In genomic region chr13:45168555-45168930, GRCh38 we compare ENCODE assay signal across 17 cellular contexts. TPM values are rescaled to one million over a fixed set of nuclear protein-coding genes. Genes with fewer than 3 reads are reported as not detected.
DNase-seq lines count a peak whose midpoint lies in the region; ATAC-seq, FAIRE-seq and TF ChIP-seq lines count a peak whose summit lies in the region.
"Had no signal": no experiment of that assay in that cellular context is flagged by ENCODE, and none has a peak within 500 bp of the region (broad histone marks: within the 10 kb centered on the region; RNA-seq: fewer than 3 reads in every experiment).

No MANE protein-coding gene starts in this region.

- H3K9me3 ChIP-seq in A549, result no peaks in the 10 kb centered on the region
- no peaks in the 10 kb centered on the region for H3K9me3 ChIP-seq in mammary epithelial cell (replicated peaks; ENCODE audit: insufficient read depth, low read length)
- H3K9me3 ChIP-seq in mucosa of rectum (ENCODE audit: control insufficient read depth in 2 of 2, low read length in 2 of 2), result no peaks in the 10 kb centered on the region
- no peaks in the 10 kb centered on the region for H3K9me3 ChIP-seq in endodermal cell (ENCODE audit: control insufficient read depth, low read length)
- H3K9me3 ChIP-seq: MG63 had no signal

- H3K27me3 ChIP-seq in mammary epithelial cell (ENCODE audit: insufficient read depth, low read length), result no peaks in the 10 kb centered on the region
- no peaks in the 10 kb centered on the region for H3K27me3 ChIP-seq in mucosa of rectum (ENCODE audit: control insufficient read depth in 2 of 2, insufficient read depth in 2 of 2, low read length in 2 of 2)
- no peaks in the 10 kb centered on the region for H3K27me3 ChIP-seq in endodermal cell (ENCODE audit: control insufficient read depth, insufficient read depth, low read length, poor library complexity, severe bottlenecking)
- H3K27me3 ChIP-seq: MG63 had no signal

- H3K4me3 ChIP-seq in A549 (no peak overlapping the region), mammary epithelial cell (replicated peaks in 1 of 3; ENCODE audit: insufficient read depth in 1 of 3, low read depth in 2 of 3, low read length in 3 of 3) (no peak overlapping the region), mucosa of rectum (ENCODE audit: low read length in 2 of 2) (no peak overlapping the region), endodermal cell (ENCODE audit: low read length) (no peak overlapping the region)
- H3K4me3 ChIP-seq: GM12878, MG63 had no signal

- intact Hi-C loops in mammary epithelial cell (cut with micrococcal nuclease), result loop anchor here (1.0 kb wide), 2 partner anchors 38 to 47 kb away; no protein-coding TSS in a partner anchor

- ATAC-seq in A549, result peak in 1 of 2 experiments; percentile 43; a peak in 2 of 6 replicates
- ATAC-seq in GM19397 (IDR thresholded peaks at IDR 0.05; ENCODE audit: unreplicated experiment), result no peak
- ATAC-seq in HG03280 (IDR thresholded peaks at IDR 0.05; ENCODE audit: unreplicated experiment), result no peak
- ATAC-seq: GM12878 had no signal

- CTCF ChIA-PET in A549 (lab: Yijun Ruan, JAX) (interaction anchor here (1.1 kb wide), 1 partner anchor 113 kb away, joined by 3 read pairs; no protein-coding TSS in a partner anchor), RWPE1 (lab: Yijun Ruan, JAX) (no interaction called here), mammary epithelial cell (lab: Charles Lee; ENCODE audit: low non-redundant PET) (interaction anchor here (0.6 to 0.7 kb wide), 2 partner anchors 13 kb away, joined by 3 read pairs; no protein-coding TSS in a partner anchor)

- H3K27ac ChIP-seq in A549 (peak overlapping the region in 1 of 2 experiments; percentile 78; a peak in 3 of 6 replicates), RWPE1 (peak overlapping the region; percentile 98), mammary epithelial cell (ENCODE audit: insufficient read depth, low read depth, low read length) (no peak overlapping the region), mucosa of rectum (ENCODE audit: low read depth in 2 of 2, low read length in 2 of 2) (peak overlapping the region; percentile 43 to 79), endodermal cell (ENCODE audit: low read depth, low read length) (no peak overlapping the region)
- H3K27ac ChIP-seq: KMS-11 had no signal

- no peak overlapping the region for H3K4me3 Mint-ChIP-seq in endodermal cell

- H3K4me1 ChIP-seq in A549, result peaks cover 26% of the 10 kb centered on the region
- H3K4me1 ChIP-seq in mammary epithelial cell (ENCODE audit: insufficient read depth, low read length), result peaks cover 10% of the 10 kb centered on the region
- peaks cover 4 to 9% of the 10 kb centered on the region in 2 donors for H3K4me1 ChIP-seq in mucosa of rectum (ENCODE audit: control insufficient read depth in 2 of 2, insufficient read depth in 2 of 2, low read length in 2 of 2)
- no peaks in the 10 kb centered on the region for H3K4me1 ChIP-seq in endodermal cell (ENCODE audit: control insufficient read depth, insufficient read depth, low read length)

- DNase-seq in A549 (ENCODE audit: low read depth in 1 of 2, low spot score in 1 of 2) (no peak), RWPE1 (ENCODE audit: low spot score) (no peak), mammary epithelial cell (no peak), GM19238 (ENCODE audit: insufficient read length, low spot score) (no peak), endodermal cell (no peak)
- DNase-seq: C1 segment of cervical spinal cord, DMS153, NCI-H1105, NCI-H1694 treated with DMSO at 0.1 percent for 48 hours, SHP77 treated with DMSO at 0.1 percent for 48 hours had no signal

- dilution Hi-C loops in mammary epithelial cell (cut with HindIII; ENCODE audit: low sequenced_read_pairs), result no loop called here

- H3K79me2 ChIP-seq in mammary epithelial cell (ENCODE audit: insufficient read depth, low read length), result peaks cover 55% of the 10 kb centered on the region

- H3K4me2 ChIP-seq in A549, result peak overlapping the region; percentile 47
- H3K4me2 ChIP-seq in mammary epithelial cell (ENCODE audit: insufficient read depth, low read depth, low read length), result peak overlapping the region; percentile 46
- H3K4me2 ChIP-seq: KMS-11 had no signal

- FAIRE-seq in A549 (lab: Jason Lieb, UNC), result no peak
- FAIRE-seq: GM12878, GM18507 had no signal

- no peak overlapping the region for H3K27ac Mint-ChIP-seq in endodermal cell

- TF ChIP-seq EP300 in A549 (IDR thresholded peaks at IDR 0.05), result no peak

- in situ Hi-C loops in mammary epithelial cell (cut with MboI; ENCODE audit: low sequenced_read_pairs in 2 of 2), result no loop called here

- no peak for TF ChIP-seq CTCF in A549 (IDR thresholded peaks at IDR 0.05)
- no peak for TF ChIP-seq CTCF in RWPE1 (conservative IDR thresholded peaks at IDR 0.05; ENCODE audit: low read depth)
- TF ChIP-seq CTCF in mammary epithelial cell (conservative IDR thresholded peaks at IDR 0.05 in 1 of 2, IDR thresholded peaks at IDR 0.05 in 1 of 2; ENCODE audit: extremely low read depth in 1 of 2, insufficient read depth in 1 of 2, low read depth in 1 of 2, low read length in 2 of 2), result no peak
- TF ChIP-seq CTCF in endodermal cell (conservative IDR thresholded peaks at IDR 0.05), result no peak

- peaks cover 7% of the 10 kb centered on the region for H3K4me1 Mint-ChIP-seq in endodermal cell

- no peak for TF ChIP-seq RAD21 in A549 (conservative IDR thresholded peaks at IDR 0.05 in 1 of 2, IDR thresholded peaks at IDR 0.05 in 1 of 2)

- peaks cover 31% of the 10 kb centered on the region for H3K36me3 Mint-ChIP-seq in endodermal cell (ENCODE audit: low read depth)

- H4K20me1 ChIP-seq in mammary epithelial cell (ENCODE audit: insufficient read depth, low read length), result no peaks in the 10 kb centered on the region

- no TSS peak for BruUV-seq in mammary epithelial cell (replicated peaks; lab: Mats Ljungman, UMichigan)

- H3K9me3 Mint-ChIP-seq in endodermal cell, result no peaks in the 10 kb centered on the region

- H3K36me3 ChIP-seq in mammary epithelial cell (ENCODE audit: insufficient read depth, low read length) (peaks cover 5% of the 10 kb centered on the region), mucosa of rectum (ENCODE audit: control insufficient read depth in 2 of 2, insufficient read depth in 2 of 2, low read length in 2 of 2) (peaks cover 0 to 4% of the 10 kb centered on the region in 2 donors), endodermal cell (ENCODE audit: control insufficient read depth, insufficient read depth, low read length) (peaks cover 23% of the 10 kb centered on the region)

- 61% methylated on average over 2 of the region's 2 CpGs for WGBS in A549 (ENCODE audit: missing lambda C conversion rate)
- WGBS in mammary epithelial cell (ENCODE audit: low coverage, missing lambda C conversion rate), result 76% methylated on average over 2 of the region's 2 CpGs
- 66 to 74% methylated on average over 2 of the region's 2 CpGs for WGBS in endodermal cell (ENCODE audit: insufficient coverage in 1 of 2, insufficient read length in 1 of 2), 2 experiments

- no peak overlapping the region for H3K9ac ChIP-seq in mammary epithelial cell (ENCODE audit: insufficient read depth, low read length)
- no peak overlapping the region for H3K9ac ChIP-seq in mucosa of rectum (ENCODE audit: low read depth in 1 of 2, low read length in 2 of 2)
- H3K9ac ChIP-seq in endodermal cell (ENCODE audit: extremely low read depth, low read length, poor library complexity, severe bottlenecking), result no peak overlapping the region
- H3K9ac ChIP-seq: KMS-11 had no signal

- POLR2A ChIA-PET in A549 (lab: Yijun Ruan, JAX), result no interaction called here
- POLR2A ChIA-PET in RWPE1 (lab: Yijun Ruan, JAX; ENCODE audit: low non-redundant PET), result no interaction called here

- no peak for TF ChIP-seq POLR2A in A549 (IDR thresholded peaks at IDR 0.05; ENCODE audit: low read length)

- no peaks in the 10 kb centered on the region for H3K27me3 Mint-ChIP-seq in endodermal cell (ENCODE audit: insufficient read depth)

- H2AFZ ChIP-seq in mammary epithelial cell (ENCODE audit: low read depth, low read length), result no peak overlapping the region

TF ChIP-seq in A549, 52 proteins besides CTCF, POLR2A, EP300 and RAD21 (continues in another document):
- TF ChIP-seq ATOH8 (CRISPR knock-in tag; IDR thresholded peaks at IDR 0.05; ENCODE audit: low read depth) (no peak), FOXS1 (CRISPR knock-in tag; IDR thresholded peaks at IDR 0.05) (no peak), HOXB13 (CRISPR knock-in tag; IDR thresholded peaks at IDR 0.05; ENCODE audit: low read depth) (no peak), CHD2 (IDR thresholded peaks at IDR 0.05; ENCODE audit: low read length, partially characterized antibody) (no peak), HDAC2 (IDR thresholded peaks at IDR 0.05) (no peak), POLR2AphosphoS2 (conservative IDR thresholded peaks at IDR 0.05; ENCODE audit: low read length) (no peak), MAX (IDR thresholded peaks at IDR 0.05) (no peak)

RNA-seq across cellular contexts. Expression of gene KCTD4, which starts 32.3 kb away (rescaled TPM):
- not detected in 2 replicates for polyA plus RNA-seq in A549 (2011; rRNA removed)
- not detected in 2 replicates for polyA plus RNA-seq in A549 (2012; cell fraction: cytosol; rRNA removed)
- not detected in 2 replicates for polyA plus RNA-seq in A549 (2012; cell fraction: nucleus; rRNA removed)
- not detected in 3 replicates for polyA plus RNA-seq in A549 (2017; fragmentation: RNase III; extraction: RNeasy Plus Mini Kit Qiagen cat#74134 plus additional on column Dnase treatment)
- not detected in 2 replicates for polyA minus RNA-seq in A549 (2011; rRNA and poly(A)+ RNA removed)
- total RNA-seq in mammary epithelial cell, result 1 to 10 TPM in 1 of 2 donors, under 1 TPM in 1; 0.83 to 1.3 TPM
- polyA plus RNA-seq in mammary epithelial cell, result 1.6 TPM
- polyA minus RNA-seq in mammary epithelial cell, result not detected
- not detected for total RNA-seq in endodermal cell
- polyA plus RNA-seq in endodermal cell (2013, experiment 1 of 2), result not detected
- not detected for polyA plus RNA-seq in endodermal cell (2013, experiment 2 of 2)
- total RNA-seq: GM12878 had no signal

RNA-seq across cellular contexts. Expression of gene GTF2F2, which starts 48.2 kb away (rescaled TPM):
- polyA plus RNA-seq in A549 (2011; rRNA removed), result 17.7 and 30.0 TPM in 2 replicates
- 8.1 and 8.9 TPM in 2 replicates for polyA plus RNA-seq in A549 (2012; cell fraction: cytosol; rRNA removed)
- polyA plus RNA-seq in A549 (2012; cell fraction: nucleus; rRNA removed), result 3.6 and 3.9 TPM in 2 replicates
- 19.3 to 24.5 TPM (median 21.0 TPM) in 3 replicates for polyA plus RNA-seq in A549 (2017; fragmentation: RNase III; extraction: RNeasy Plus Mini Kit Qiagen cat#74134 plus additional on column Dnase treatment)
- 2.8 and 3.7 TPM in 2 replicates for polyA minus RNA-seq in A549 (2011; rRNA and poly(A)+ RNA removed)
- total RNA-seq in mammary epithelial cell, result 10 to 100 TPM; 26.5 to 48.9 TPM
- 25.2 TPM for polyA plus RNA-seq in mammary epithelial cell
- 8.6 TPM for polyA minus RNA-seq in mammary epithelial cell
- 10 to 100 TPM; 27.0 to 27.4 TPM for total RNA-seq in endodermal cell
- polyA plus RNA-seq in endodermal cell (2013, experiment 1 of 2), result 31.8 TPM
- 32.7 TPM for polyA plus RNA-seq in endodermal cell (2013, experiment 2 of 2)

Comparison
In these comparisons a context has a peak if more than half of its experiments do, and no peak if none do; other contexts are left out.
1. H3K27ac ChIP-seq: peak in RWPE1 (single experiment) and mucosa of rectum (2 of 2); none in mammary epithelial cell (single experiment) and endodermal cell (single experiment).